ENCODE assay signal across 1 cellular context in the genomic region with DNA sequence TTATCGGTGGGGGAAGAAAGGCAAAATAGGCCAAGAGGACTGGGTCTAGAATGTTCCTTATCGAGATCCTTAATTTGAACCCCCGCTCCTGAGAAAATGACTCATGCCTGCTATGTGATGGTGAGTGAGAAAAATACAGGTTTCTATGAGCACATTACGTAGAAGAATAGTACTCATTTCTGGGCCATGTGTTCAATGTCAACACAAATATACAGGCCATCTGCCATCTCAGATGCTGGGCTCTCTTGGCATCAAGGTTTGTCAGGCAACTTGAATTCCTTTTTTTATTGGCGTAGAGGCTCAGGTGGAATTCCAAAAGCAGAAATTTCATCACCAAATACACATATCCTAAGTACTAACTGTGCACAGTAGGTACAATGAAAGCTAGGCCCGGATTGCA.
TF ChIP-seq lines count a peak whose summit lies in the region.

No MANE protein-coding gene starts in this region.

TF ChIP-seq in GM23338, 12 proteins besides CTCF, POLR2A, EP300 and RAD21 (continued from another document):
- TF ChIP-seq, protein P1, sequence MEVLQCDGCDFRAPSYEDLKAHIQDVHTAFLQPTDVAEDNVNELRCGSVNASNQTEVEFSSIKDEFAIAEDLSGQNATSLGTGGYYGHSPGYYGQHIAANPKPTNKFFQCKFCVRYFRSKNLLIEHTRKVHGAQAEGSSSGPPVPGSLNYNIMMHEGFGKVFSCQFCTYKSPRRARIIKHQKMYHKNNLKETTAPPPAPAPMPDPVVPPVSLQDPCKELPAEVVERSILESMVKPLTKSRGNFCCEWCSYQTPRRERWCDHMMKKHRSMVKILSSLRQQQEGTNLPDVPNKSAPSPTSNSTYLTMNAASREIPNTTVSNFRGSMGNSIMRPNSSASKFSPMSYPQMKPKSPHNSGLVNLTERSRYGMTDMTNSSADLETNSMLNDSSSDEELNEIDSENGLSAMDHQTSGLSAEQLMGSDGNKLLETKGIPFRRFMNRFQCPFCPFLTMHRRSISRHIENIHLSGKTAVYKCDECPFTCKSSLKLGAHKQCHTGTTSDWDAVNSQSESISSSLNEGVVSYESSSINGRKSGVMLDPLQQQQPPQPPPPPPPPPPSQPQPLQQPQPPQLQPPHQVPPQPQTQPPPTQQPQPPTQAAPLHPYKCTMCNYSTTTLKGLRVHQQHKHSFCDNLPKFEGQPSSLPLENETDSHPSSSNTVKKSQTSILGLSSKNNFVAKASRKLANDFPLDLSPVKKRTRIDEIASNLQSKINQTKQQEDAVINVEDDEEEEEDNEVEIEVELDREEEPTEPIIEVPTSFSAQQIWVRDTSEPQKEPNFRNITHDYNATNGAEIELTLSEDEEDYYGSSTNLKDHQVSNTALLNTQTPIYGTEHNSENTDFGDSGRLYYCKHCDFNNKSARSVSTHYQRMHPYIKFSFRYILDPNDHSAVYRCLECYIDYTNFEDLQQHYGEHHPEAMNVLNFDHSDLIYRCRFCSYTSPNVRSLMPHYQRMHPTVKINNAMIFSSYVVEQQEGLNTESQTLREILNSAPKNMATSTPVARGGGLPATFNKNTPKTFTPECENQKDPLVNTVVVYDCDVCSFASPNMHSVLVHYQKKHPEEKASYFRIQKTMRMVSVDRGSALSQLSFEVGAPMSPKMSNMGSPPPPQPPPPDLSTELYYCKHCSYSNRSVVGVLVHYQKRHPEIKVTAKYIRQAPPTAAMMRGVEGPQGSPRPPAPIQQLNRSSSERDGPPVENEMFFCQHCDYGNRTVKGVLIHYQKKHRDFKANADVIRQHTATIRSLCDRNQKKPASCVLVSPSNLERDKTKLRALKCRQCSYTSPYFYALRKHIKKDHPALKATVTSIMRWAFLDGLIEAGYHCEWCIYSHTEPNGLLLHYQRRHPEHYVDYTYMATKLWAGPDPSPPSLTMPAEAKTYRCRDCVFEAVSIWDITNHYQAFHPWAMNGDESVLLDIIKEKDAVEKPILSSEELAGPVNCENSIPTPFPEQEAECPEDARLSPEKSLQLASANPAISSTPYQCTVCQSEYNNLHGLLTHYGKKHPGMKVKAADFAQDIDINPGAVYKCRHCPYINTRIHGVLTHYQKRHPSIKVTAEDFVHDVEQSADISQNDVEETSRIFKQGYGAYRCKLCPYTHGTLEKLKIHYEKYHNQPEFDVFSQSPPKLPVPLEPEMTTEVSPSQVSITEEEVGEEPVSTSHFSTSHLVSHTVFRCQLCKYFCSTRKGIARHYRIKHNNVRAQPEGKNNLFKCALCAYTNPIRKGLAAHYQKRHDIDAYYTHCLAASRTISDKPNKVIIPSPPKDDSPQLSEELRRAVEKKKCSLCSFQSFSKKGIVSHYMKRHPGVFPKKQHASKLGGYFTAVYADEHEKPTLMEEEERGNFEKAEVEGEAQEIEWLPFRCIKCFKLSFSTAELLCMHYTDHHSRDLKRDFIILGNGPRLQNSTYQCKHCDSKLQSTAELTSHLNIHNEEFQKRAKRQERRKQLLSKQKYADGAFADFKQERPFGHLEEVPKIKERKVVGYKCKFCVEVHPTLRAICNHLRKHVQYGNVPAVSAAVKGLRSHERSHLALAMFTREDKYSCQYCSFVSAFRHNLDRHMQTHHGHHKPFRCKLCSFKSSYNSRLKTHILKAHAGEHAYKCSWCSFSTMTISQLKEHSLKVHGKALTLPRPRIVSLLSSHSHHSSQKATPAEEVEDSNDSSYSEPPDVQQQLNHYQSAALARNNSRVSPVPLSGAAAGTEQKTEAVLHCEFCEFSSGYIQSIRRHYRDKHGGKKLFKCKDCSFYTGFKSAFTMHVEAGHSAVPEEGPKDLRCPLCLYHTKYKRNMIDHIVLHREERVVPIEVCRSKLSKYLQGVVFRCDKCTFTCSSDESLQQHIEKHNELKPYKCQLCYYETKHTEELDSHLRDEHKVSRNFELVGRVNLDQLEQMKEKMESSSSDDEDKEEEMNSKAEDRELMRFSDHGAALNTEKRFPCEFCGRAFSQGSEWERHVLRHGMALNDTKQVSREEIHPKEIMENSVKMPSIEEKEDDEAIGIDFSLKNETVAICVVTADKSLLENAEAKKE (CRISPR knock-in tag; IDR thresholded peaks at IDR 0.05), result no peak
- TF ChIP-seq ZNF331 (CRISPR knock-in tag; IDR thresholded peaks at IDR 0.05; ENCODE audit: low read depth) (no peak), ZNF114 (CRISPR knock-in tag; IDR thresholded peaks at IDR 0.05) (no peak), POLR2AphosphoS5 (IDR thresholded peaks at IDR 0.05; ENCODE audit: low read depth) (no peak), JUNB (IDR thresholded peaks at IDR 0.05; ENCODE audit: unreplicated experiment) (no peak), EZH2phosphoT487 (IDR thresholded peaks at IDR 0.05; ENCODE audit: unreplicated experiment) (no peak), EZH2 (IDR thresholded peaks at IDR 0.05; ENCODE audit: low read depth, unreplicated experiment) (no peak), CREB1 (CRISPR knock-in tag; IDR thresholded peaks at IDR 0.05; ENCODE audit: low read depth) (no peak), NANOG (IDR thresholded peaks at IDR 0.05; ENCODE audit: borderline replicate concordance) (no peak)
- TF ChIP-seq, protein P2, sequence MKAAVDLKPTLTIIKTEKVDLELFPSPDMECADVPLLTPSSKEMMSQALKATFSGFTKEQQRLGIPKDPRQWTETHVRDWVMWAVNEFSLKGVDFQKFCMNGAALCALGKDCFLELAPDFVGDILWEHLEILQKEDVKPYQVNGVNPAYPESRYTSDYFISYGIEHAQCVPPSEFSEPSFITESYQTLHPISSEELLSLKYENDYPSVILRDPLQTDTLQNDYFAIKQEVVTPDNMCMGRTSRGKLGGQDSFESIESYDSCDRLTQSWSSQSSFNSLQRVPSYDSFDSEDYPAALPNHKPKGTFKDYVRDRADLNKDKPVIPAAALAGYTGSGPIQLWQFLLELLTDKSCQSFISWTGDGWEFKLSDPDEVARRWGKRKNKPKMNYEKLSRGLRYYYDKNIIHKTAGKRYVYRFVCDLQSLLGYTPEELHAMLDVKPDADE (IDR thresholded peaks at IDR 0.05), result no peak
- TF ChIP-seq, protein P3, sequence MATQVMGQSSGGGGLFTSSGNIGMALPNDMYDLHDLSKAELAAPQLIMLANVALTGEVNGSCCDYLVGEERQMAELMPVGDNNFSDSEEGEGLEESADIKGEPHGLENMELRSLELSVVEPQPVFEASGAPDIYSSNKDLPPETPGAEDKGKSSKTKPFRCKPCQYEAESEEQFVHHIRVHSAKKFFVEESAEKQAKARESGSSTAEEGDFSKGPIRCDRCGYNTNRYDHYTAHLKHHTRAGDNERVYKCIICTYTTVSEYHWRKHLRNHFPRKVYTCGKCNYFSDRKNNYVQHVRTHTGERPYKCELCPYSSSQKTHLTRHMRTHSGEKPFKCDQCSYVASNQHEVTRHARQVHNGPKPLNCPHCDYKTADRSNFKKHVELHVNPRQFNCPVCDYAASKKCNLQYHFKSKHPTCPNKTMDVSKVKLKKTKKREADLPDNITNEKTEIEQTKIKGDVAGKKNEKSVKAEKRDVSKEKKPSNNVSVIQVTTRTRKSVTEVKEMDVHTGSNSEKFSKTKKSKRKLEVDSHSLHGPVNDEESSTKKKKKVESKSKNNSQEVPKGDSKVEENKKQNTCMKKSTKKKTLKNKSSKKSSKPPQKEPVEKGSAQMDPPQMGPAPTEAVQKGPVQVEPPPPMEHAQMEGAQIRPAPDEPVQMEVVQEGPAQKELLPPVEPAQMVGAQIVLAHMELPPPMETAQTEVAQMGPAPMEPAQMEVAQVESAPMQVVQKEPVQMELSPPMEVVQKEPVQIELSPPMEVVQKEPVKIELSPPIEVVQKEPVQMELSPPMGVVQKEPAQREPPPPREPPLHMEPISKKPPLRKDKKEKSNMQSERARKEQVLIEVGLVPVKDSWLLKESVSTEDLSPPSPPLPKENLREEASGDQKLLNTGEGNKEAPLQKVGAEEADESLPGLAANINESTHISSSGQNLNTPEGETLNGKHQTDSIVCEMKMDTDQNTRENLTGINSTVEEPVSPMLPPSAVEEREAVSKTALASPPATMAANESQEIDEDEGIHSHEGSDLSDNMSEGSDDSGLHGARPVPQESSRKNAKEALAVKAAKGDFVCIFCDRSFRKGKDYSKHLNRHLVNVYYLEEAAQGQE (IDR thresholded peaks at IDR 0.05; ENCODE audit: unreplicated experiment), result no peak
